ENCODE assay signal across 27 cellular contexts in the genomic region with DNA sequence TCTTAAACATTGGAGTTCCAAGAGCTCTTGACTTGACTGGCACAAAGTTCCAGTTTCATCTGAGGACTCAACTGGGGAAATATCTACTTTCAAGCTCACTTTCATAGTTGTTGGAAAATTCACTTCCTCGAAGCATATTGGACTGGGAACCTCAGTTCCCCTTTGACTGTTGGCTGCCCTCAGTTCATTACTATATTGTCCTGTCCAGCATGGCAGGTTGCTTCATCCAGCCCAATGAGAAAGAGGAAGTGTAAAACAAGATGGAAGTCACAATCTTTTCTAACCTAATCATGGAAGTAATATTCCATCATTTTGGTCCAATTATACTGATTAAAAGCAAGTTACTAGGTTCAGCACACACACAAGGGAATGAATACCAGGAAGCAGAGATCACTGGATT. TPM values are rescaled to one million over a fixed set of nuclear protein-coding genes. Genes with fewer than 3 reads are reported as not detected.
"Had no signal": no experiment of that assay in that cellular context is flagged by ENCODE, and none has a peak within 500 bp of the region (broad histone marks: within the 10 kb centered on the region; RNA-seq: fewer than 3 reads in every experiment).

No MANE protein-coding gene starts in this region.

- H3K9ac ChIP-seq: KMS-11 had no signal

- H3K27ac ChIP-seq: KMS-11, SJSA1, VCaP had no signal

- H3K4me2 ChIP-seq: KMS-11 had no signal

- H3K4me1 ChIP-seq: SJSA1 had no signal

- H3K9me3 ChIP-seq: SJSA1 had no signal

- H3K36me3 ChIP-seq: SJSA1 had no signal

- H3K27me3 ChIP-seq: SJSA1 had no signal

- H3K4me3 ChIP-seq: SJSA1 had no signal

- DNase-seq: activated CD4-positive, alpha-beta memory T cell treated with anti-CD3 and anti-CD28 coated beads for 36 hours; activated CD4-positive, alpha-beta T cell treated with anti-CD3 and anti-CD28 coated beads, Interleukin-2, amount 10 ng/mL, durations not matched to agents 7 days and 5 days; activated CD4-positive, CD25-positive, alpha-beta regulatory T cell; activated CD8-positive, alpha-beta memory T cell treated with anti-CD3 and anti-CD28 coated beads for 24 hours; activated gamma-delta T cell treated with Interleukin-2 at 50 U/mL for 16 hours; activated naive CD4-positive, alpha-beta T cell treated with anti-CD3 and anti-CD28 coated beads, Interleukin-2, amount 10 ng/mL, durations not matched to agents 7 days and 5 days; activated naive CD8-positive, alpha-beta T cell treated with anti-CD3 and anti-CD28 coated beads for 36 hours; activated T-cell treated with anti-CD3 and anti-CD28 coated beads, Interleukin-2, amount 50 U/mL, for 4 hours; caudate nucleus; NCI-H1105 treated with DMSO at 0.1 percent for 48 hours; NCI-H1436 treated with DMSO at 0.1 percent for 48 hours; NCI-H187; NCI-H2081; NCI-H446; NCI-H524; OCI-M1; SHP77; T-cell; T-helper 2 cell; T1000 had no signal

- ATAC-seq: activated T-cell treated with anti-CD3 and anti-CD28 coated beads, Interleukin-2, amount 50 U/mL, for 4 hours; activated T-helper 17 cell treated with anti-CD3 and anti-CD28 coated beads, Interleukin-2, amount 50 U/mL, for 72 hours; SK-N-SH treated with all-trans-retinoic acid at 6 μM for 48 hours; T-cell had no signal

- FAIRE-seq: RCC 7860 had no signal

RNA-seq across cellular contexts. Expression of a gene that starts 54.2 kb away (rescaled TPM):
- polyA plus RNA-seq: IgD-negative memory B cell had no signal
